Comparison of ENCODE assay signal across 1 cellular context in genomic region chr9:78314550-78314949, GRCh38.
TF ChIP-seq lines count a peak whose summit lies in the region.

No MANE protein-coding gene starts in this region.

TF ChIP-seq in WTC11, 78 proteins besides CTCF, POLR2A, EP300 and RAD21 (continued from another document):
- no peak for TF ChIP-seq STAT6 (CRISPR knock-in tag; conservative IDR thresholded peaks at IDR 0.05; ENCODE audit: low read depth)
- TF ChIP-seq CBFB (CRISPR knock-in tag; IDR thresholded peaks at IDR 0.05; ENCODE audit: low read depth), result no peak
- no peak for TF ChIP-seq AFF4 (CRISPR knock-in tag; IDR thresholded peaks at IDR 0.05; ENCODE audit: borderline replicate concordance)
- TF ChIP-seq ARID4B (CRISPR knock-in tag; IDR thresholded peaks at IDR 0.05; ENCODE audit: borderline replicate concordance), result no peak
- no peak for TF ChIP-seq JUN (CRISPR knock-in tag; IDR thresholded peaks at IDR 0.05)
- TF ChIP-seq IRF2 (CRISPR knock-in tag; IDR thresholded peaks at IDR 0.05; ENCODE audit: borderline replicate concordance, low read depth), result no peak
- no peak for TF ChIP-seq ZBTB43 (CRISPR knock-in tag; IDR thresholded peaks at IDR 0.05)
- no peak for TF ChIP-seq FOXP4 (CRISPR knock-in tag; IDR thresholded peaks at IDR 0.05)
- TF ChIP-seq NR3C1 (CRISPR knock-in tag; conservative IDR thresholded peaks at IDR 0.05; ENCODE audit: low read depth), result no peak
- TF ChIP-seq FOXK1 (CRISPR knock-in tag; IDR thresholded peaks at IDR 0.05), result no peak
- no peak for TF ChIP-seq ZNF671 (CRISPR knock-in tag; IDR thresholded peaks at IDR 0.05)
- TF ChIP-seq NFATC4 (CRISPR knock-in tag; IDR thresholded peaks at IDR 0.05), result no peak; the same call in 1 of the 2 replicates
- no peak for TF ChIP-seq ZNF423 (CRISPR knock-in tag; IDR thresholded peaks at IDR 0.05)
- TF ChIP-seq FOXJ3 (CRISPR knock-in tag; IDR thresholded peaks at IDR 0.05; ENCODE audit: borderline replicate concordance), result no peak
- TF ChIP-seq SMAD3 (CRISPR knock-in tag; IDR thresholded peaks at IDR 0.05; ENCODE audit: borderline replicate concordance), result no peak
- TF ChIP-seq MYBL2 (CRISPR knock-in tag; IDR thresholded peaks at IDR 0.05), result no peak
TF ChIP-seq in WTC11: peak in this region for 0.
